9 cellular contexts compared by ENCODE assay signal in the genomic region with DNA sequence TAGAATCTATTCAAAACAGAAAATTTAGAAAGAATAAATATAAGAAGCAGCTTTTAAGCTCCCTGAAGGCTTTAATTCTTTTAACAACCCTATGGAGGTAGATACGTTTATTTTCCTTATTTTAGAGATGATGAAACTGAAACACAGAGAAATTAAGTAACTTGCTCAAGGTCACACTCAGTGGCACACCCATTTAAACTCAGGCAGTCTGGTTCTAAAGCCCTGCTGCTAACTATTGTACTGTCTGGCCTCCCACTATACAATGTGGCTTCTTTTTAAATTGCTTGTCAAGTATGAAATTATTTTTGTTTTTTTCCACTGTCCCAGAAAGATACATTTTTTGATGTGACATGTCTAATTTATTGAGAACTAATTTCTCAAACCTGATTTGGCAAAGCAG. TPM values are rescaled to one million over a fixed set of nuclear protein-coding genes. Genes with fewer than 3 reads are reported as not detected.
A peak's percentile ranks its signal among the peaks of the same experiment; 100 is the strongest.
DNase-seq lines count a peak whose midpoint lies in the region; ATAC-seq and TF ChIP-seq lines count a peak whose summit lies in the region.
"Had no signal": no experiment of that assay in that cellular context is flagged by ENCODE, and none has a peak within 500 bp of the region (broad histone marks: within the 10 kb centered on the region; RNA-seq: fewer than 3 reads in every experiment).

No MANE protein-coding gene starts in this region.

- H3K9me3 ChIP-seq in SK-N-SH = no peaks in the 10 kb centered on the region
- no peaks in the 10 kb centered on the region for H3K9me3 ChIP-seq in Panc1 (ENCODE audit: control insufficient read depth, insufficient read depth, low read depth, low read length)
- no peaks in the 10 kb centered on the region for H3K9me3 ChIP-seq in esophagus muscularis mucosa
- H3K9me3 ChIP-seq in skeletal muscle tissue (ENCODE audit: control insufficient read depth in 3 of 3, low read length in 3 of 3) = no peaks in the 10 kb centered on the region
- no peaks in the 10 kb centered on the region for H3K9me3 ChIP-seq in tibial nerve

- DNase-seq in SK-N-SH = no peak
- DNase-seq in Panc1 (ENCODE audit: low read depth, low spot score) = no peak
- DNase-seq in esophagus muscularis mucosa (ENCODE audit: extremely low spot score) = no peak
- DNase-seq in tibial nerve (ENCODE audit: low spot score in 2 of 2) = no peak
- no peak for DNase-seq in HuH-7 (ENCODE audit: low spot score)
- no peak for DNase-seq in stimulated activated naive CD4-positive, alpha-beta T cell (lab: John Stamatoyannopoulos, UW)
- DNase-seq: stimulated activated CD4-positive, alpha-beta T cell treated with anti-CD3 and anti-CD28 coated beads, Interleukin-2, amount 100 ng/mL, for 48 hours had no signal

- in situ Hi-C loops in Panc1 (cut with HindIII; ENCODE audit: low pct_unique_long_range_greater_than_20kb, low sequenced_read_pairs) = no loop called here

- TF ChIP-seq POLR2A in esophagus muscularis mucosa (IDR thresholded peaks at IDR 0.05; ENCODE audit: low read depth) (no peak), tibial nerve (IDR thresholded peaks at IDR 0.05) (no peak)

- peaks cover 82% of the 10 kb centered on the region for H3K79me2 ChIP-seq in SK-N-SH (ENCODE audit: insufficient read depth)

- H4K20me1 ChIP-seq in SK-N-SH (ENCODE audit: insufficient read depth) = peaks cover 63% of the 10 kb centered on the region

- H3K27me3 ChIP-seq in SK-N-SH (ENCODE audit: insufficient read depth) (no peaks in the 10 kb centered on the region), Panc1 (ENCODE audit: control insufficient read depth, insufficient read depth, low read length) (no peaks in the 10 kb centered on the region), esophagus muscularis mucosa (peaks cover 0 to 3% (median 0%) of the 10 kb centered on the region in 4 donors), skeletal muscle tissue (ENCODE audit: control insufficient read depth in 3 of 3, insufficient read depth in 3 of 3, low read length in 3 of 3) (no peaks in the 10 kb centered on the region), tibial nerve (no peaks in the 10 kb centered on the region)

- TF ChIP-seq CTCF in SK-N-SH (IDR thresholded peaks at IDR 0.05) (no peak), Panc1 (IDR thresholded peaks at IDR 0.05) (no peak), esophagus muscularis mucosa (IDR thresholded peaks at IDR 0.05) (no peak), tibial nerve (IDR thresholded peaks at IDR 0.05) (no peak)

- no peak for ATAC-seq in SK-N-SH treated with all-trans-retinoic acid at 6 μM for 48 hours
- ATAC-seq in Panc1 = no peak

- TF ChIP-seq EP300 in SK-N-SH (IDR thresholded peaks at IDR 0.05; ENCODE audit: borderline replicate concordance in 1 of 2, low read depth in 1 of 2, low read length in 1 of 2) = no peak
- TF ChIP-seq EP300 in esophagus muscularis mucosa (IDR thresholded peaks at IDR 0.05) = no peak
- TF ChIP-seq EP300 in tibial nerve (IDR thresholded peaks at IDR 0.05) = no peak

- H2AFZ ChIP-seq in SK-N-SH (ENCODE audit: low read depth) = no peak overlapping the region

- no peaks in the 10 kb centered on the region for H3K9me2 ChIP-seq in SK-N-SH

- H3F3A ChIP-seq in SK-N-SH (replicated peaks; ENCODE audit: insufficient read depth) = peaks cover 21% of the 10 kb centered on the region

- intact Hi-C loops in Panc1 (cut with micrococcal nuclease; ENCODE audit: unreplicated experiment) (no loop called here), esophagus muscularis mucosa (cut with DNase I) (loop anchor here (10.0 kb wide), 1 partner anchor 112 kb away; a partner anchor contains a TSS)

- H3K4me2 ChIP-seq in SK-N-SH = peak overlapping the region; percentile 89

- H3K9ac ChIP-seq in SK-N-SH (peak overlapping the region; percentile 96; the same call in 1 of the 2 replicates), skeletal muscle tissue (ENCODE audit: low read depth in 1 of 3, low read length in 3 of 3) (peak overlapping the region in 2 of 3 donors; percentile 24 to 99)

- 32% methylated on average over 1 of the region's 1 CpG for WGBS in SK-N-SH (ENCODE audit: low lambda C conversion rate)
- 22% methylated on average over 1 of the region's 1 CpG for WGBS in esophagus muscularis mucosa
- WGBS in tibial nerve, 2 donors = 10 to 12% methylated on average over 1 of the region's 1 CpG

- peak overlapping the region in 1 of 2 experiments; percentile 94; a peak in 1 of 4 replicates for H3K27ac ChIP-seq in SK-N-SH (ENCODE audit: low read depth in 2 of 2, low read length in 1 of 2)
- peak overlapping the region; percentile 99 for H3K27ac ChIP-seq in Panc1 (ENCODE audit: low read length)
- H3K27ac ChIP-seq in esophagus muscularis mucosa (replicated peaks in 1 of 4) = peak overlapping the region; percentile 93 to 98 (median 98)
- no peak overlapping the region for H3K27ac ChIP-seq in skeletal muscle tissue (ENCODE audit: low read depth, low read length)
- peak overlapping the region in 2 of 4 donors; percentile 96 to 99 for H3K27ac ChIP-seq in tibial nerve

- POLR2A ChIA-PET in SK-N-SH (lab: Yijun Ruan, JAX) (no interaction called here), Panc1 (lab: Charles Lee) (no interaction called here)

- peak overlapping the region; percentile 75 to 95; a peak in 2 of 4 replicates for H3K4me3 ChIP-seq in SK-N-SH (ENCODE audit: low read depth in 2 of 2, low read length in 1 of 2)
- peak overlapping the region in 1 of 2 experiments; percentile 63; a peak in 3 of 4 replicates for H3K4me3 ChIP-seq in Panc1 (ENCODE audit: low read depth in 2 of 2, low read length in 2 of 2)
- H3K4me3 ChIP-seq in esophagus muscularis mucosa = peak overlapping the region in 1 of 4 donors; percentile 91
- H3K4me3 ChIP-seq in skeletal muscle tissue (ENCODE audit: low read length in 3 of 3) = peak overlapping the region in 1 of 3 donors; percentile 87
- H3K4me3 ChIP-seq in tibial nerve = no peak overlapping the region

- TF ChIP-seq RAD21 in SK-N-SH (IDR thresholded peaks at IDR 0.05; ENCODE audit: low read length) = no peak

- H3K4me1 ChIP-seq in SK-N-SH (ENCODE audit: control insufficient read depth in 1 of 2, insufficient read depth in 2 of 2, low read depth in 1 of 2, low read length in 1 of 2) = peaks cover 11 to 13% of the 10 kb centered on the region in 2 experiments; a peak in 2 of 4 replicates
- H3K4me1 ChIP-seq in Panc1 (ENCODE audit: control insufficient read depth, insufficient read depth, low read length) = peaks cover 30% of the 10 kb centered on the region
- peaks cover 68 to 83% (median 80%) of the 10 kb centered on the region in 4 donors for H3K4me1 ChIP-seq in esophagus muscularis mucosa
- peaks cover 21 to 32% (median 22%) of the 10 kb centered on the region in 3 donors for H3K4me1 ChIP-seq in skeletal muscle tissue (ENCODE audit: control insufficient read depth in 3 of 3, insufficient read depth in 3 of 3, low read length in 3 of 3)
- peaks cover 0 to 79% (median 43%) of the 10 kb centered on the region in 4 donors for H3K4me1 ChIP-seq in tibial nerve

- H3K36me3 ChIP-seq in SK-N-SH (replicated peaks in 1 of 2; ENCODE audit: control insufficient read depth in 1 of 2, insufficient read depth in 2 of 2, low read length in 1 of 2) (peaks cover 4 to 29% of the 10 kb centered on the region in 2 experiments), Panc1 (ENCODE audit: control insufficient read depth, insufficient read depth, low read length) (peaks cover 6% of the 10 kb centered on the region), esophagus muscularis mucosa (no peaks in the 10 kb centered on the region), skeletal muscle tissue (ENCODE audit: control insufficient read depth in 3 of 3, insufficient read depth in 3 of 3, low read length in 3 of 3) (peaks cover 0 to 1% (median 0%) of the 10 kb centered on the region in 3 donors), tibial nerve (no peaks in the 10 kb centered on the region)

- CTCF ChIA-PET in SK-N-SH (lab: Yijun Ruan, JAX) (interaction anchor here (1.6 to 3.6 kb wide), 2 partner anchors 91 to 174 kb away, joined by 3 to 13 read pairs; a partner anchor contains a TSS), Panc1 (lab: Charles Lee) (no interaction called here)

- no TSS peak for BruUV-seq in Panc1 (replicated peaks; lab: Mats Ljungman, UMichigan)

TF ChIP-seq in SK-N-SH treated with all-trans-retinoic acid at 6 μM for 48 hours, 23 proteins besides CTCF, POLR2A, EP300 and RAD21 (continues in another document):
- TF ChIP-seq, protein P1, sequence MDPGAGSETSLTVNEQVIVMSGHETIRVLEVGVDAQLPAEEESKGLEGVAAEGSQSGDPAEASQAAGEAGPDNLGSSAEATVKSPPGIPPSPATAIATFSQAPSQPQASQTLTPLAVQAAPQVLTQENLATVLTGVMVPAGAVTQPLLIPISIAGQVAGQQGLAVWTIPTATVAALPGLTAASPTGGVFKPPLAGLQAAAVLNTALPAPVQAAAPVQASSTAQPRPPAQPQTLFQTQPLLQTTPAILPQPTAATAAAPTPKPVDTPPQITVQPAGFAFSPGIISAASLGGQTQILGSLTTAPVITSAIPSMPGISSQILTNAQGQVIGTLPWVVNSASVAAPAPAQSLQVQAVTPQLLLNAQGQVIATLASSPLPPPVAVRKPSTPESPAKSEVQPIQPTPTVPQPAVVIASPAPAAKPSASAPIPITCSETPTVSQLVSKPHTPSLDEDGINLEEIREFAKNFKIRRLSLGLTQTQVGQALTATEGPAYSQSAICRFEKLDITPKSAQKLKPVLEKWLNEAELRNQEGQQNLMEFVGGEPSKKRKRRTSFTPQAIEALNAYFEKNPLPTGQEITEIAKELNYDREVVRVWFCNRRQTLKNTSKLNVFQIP (CRISPR knock-in tag; IDR thresholded peaks at IDR 0.05; ENCODE audit: borderline replicate concordance, low read depth) = no peak
- TF ChIP-seq, protein P2, sequence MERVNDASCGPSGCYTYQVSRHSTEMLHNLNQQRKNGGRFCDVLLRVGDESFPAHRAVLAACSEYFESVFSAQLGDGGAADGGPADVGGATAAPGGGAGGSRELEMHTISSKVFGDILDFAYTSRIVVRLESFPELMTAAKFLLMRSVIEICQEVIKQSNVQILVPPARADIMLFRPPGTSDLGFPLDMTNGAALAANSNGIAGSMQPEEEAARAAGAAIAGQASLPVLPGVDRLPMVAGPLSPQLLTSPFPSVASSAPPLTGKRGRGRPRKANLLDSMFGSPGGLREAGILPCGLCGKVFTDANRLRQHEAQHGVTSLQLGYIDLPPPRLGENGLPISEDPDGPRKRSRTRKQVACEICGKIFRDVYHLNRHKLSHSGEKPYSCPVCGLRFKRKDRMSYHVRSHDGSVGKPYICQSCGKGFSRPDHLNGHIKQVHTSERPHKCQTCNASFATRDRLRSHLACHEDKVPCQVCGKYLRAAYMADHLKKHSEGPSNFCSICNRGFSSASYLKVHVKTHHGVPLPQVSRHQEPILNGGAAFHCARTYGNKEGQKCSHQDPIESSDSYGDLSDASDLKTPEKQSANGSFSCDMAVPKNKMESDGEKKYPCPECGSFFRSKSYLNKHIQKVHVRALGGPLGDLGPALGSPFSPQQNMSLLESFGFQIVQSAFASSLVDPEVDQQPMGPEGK (CRISPR knock-in tag; IDR thresholded peaks at IDR 0.05; ENCODE audit: borderline replicate concordance) = no peak
- no peak for TF ChIP-seq ISL1 (CRISPR knock-in tag; IDR thresholded peaks at IDR 0.05)

RNA-seq across cellular contexts. Expression of a gene that starts 55.7 kb away (rescaled TPM):
- polyA plus RNA-seq in SK-N-SH (2012; rRNA removed) = not detected in 2 replicates
- polyA plus RNA-seq in SK-N-SH (2012; cell fraction: cytosol; rRNA removed) = not detected in 2 replicates
- polyA plus RNA-seq in SK-N-SH (2012; cell fraction: nucleus; rRNA removed) = not detected in 2 replicates
- not detected for total RNA-seq in Panc1 (2021; ENCODE audit: unreplicated experiment)
- not detected for polyA plus RNA-seq in Panc1 (2012; ENCODE audit: insufficient read length)
- total RNA-seq in esophagus muscularis mucosa = not detected
- not detected for total RNA-seq in skeletal muscle tissue
- not detected for total RNA-seq in tibial nerve

Comparison
In these comparisons a context has a peak if more than half of its experiments do, and no peak if none do; other contexts are left out.
1. H3K4me3 ChIP-seq: peak in SK-N-SH (2 of 2); none in tibial nerve (0 of 4).